ENCODE assay signal across 8 cellular contexts in the genomic region with DNA sequence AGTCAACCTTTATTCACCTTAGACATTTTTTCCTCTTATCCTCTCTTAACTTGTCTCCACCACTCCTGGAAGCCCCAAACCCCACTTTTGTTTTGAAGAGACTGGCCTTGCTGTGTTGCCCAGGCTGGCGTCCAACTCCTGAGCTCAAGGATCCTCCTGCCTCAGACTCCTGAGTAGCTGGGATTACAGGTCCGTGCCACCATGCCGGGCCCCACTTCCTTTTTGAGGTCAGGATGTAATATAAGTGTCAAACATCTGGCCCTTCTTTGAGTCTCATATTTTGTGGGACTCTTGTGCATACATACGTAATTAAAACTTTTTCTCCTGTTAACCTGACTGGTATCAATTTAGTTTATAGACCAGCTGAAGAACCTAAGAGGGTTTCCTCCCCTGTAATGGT. TPM values are rescaled to one million over a fixed set of nuclear protein-coding genes. Genes with fewer than 3 reads are reported as not detected.
A peak's percentile ranks its signal among the peaks of the same experiment; 100 is the strongest.
DNase-seq lines count a peak whose midpoint lies in the region; ATAC-seq and TF ChIP-seq lines count a peak whose summit lies in the region.

No MANE protein-coding gene starts in this region.

- peak overlapping the region; percentile 64 for H3K4me3 ChIP-seq in WERI-Rb-1 (ENCODE audit: low read depth, low read length)
- no peak overlapping the region for H3K4me3 ChIP-seq in mesodermal cell (ENCODE audit: extremely low read depth, insufficient read depth, low read length, poor library complexity, severe bottlenecking)

- intact Hi-C loops in CD14-positive monocyte (cut with micrococcal nuclease) = loop anchor here (5.0 kb wide), 2 partner anchors 46 to 141 kb away; a partner anchor contains a TSS

- H3K36me3 Mint-ChIP-seq in CD14-positive monocyte = peaks cover 0 to 2% of the 10 kb centered on the region in 2 donors

- WGBS in mesodermal cell (ENCODE audit: insufficient coverage in 2 of 2), 2 experiments = 100% methylated on average over 3 of the region's 4 CpGs

- H3K27ac ChIP-seq in WERI-Rb-1 (peak overlapping the region; percentile 91), mesodermal cell (ENCODE audit: low read depth, low read length, severe bottlenecking) (peak overlapping the region; percentile 100)

- DNase-seq in CD14-positive monocyte (ENCODE audit: low spot score) (no peak), HT1080 (ENCODE audit: low read depth) (peak; percentile 5), WERI-Rb-1 (no peak), GM19238 (ENCODE audit: insufficient read length, low spot score) (no peak), ecto neural progenitor cell (ENCODE audit: low spot score) (no peak)
- no peak for DNase-seq in activated effector memory CD4-positive, alpha-beta T cell treated with Interleukin-2 at 50 U/mL for 16 hours

- TF ChIP-seq CTCF in CD14-positive monocyte (IDR thresholded peaks at IDR 0.05) = no peak
- TF ChIP-seq CTCF in WERI-Rb-1 (IDR thresholded peaks at IDR 0.05; ENCODE audit: low read depth, low read length) = no peak

- H3K9me3 Mint-ChIP-seq in CD14-positive monocyte = peaks cover 0 to 2% (median 0%) of the 10 kb centered on the region in 7 donors

- H3K27me3 Mint-ChIP-seq in CD14-positive monocyte (ENCODE audit: low read depth in 3 of 3) = peaks cover 0 to 2% (median 0%) of the 10 kb centered on the region in 3 donors

- peaks cover 8% of the 10 kb centered on the region for H3K36me3 ChIP-seq in WERI-Rb-1
- H3K36me3 ChIP-seq in mesodermal cell (ENCODE audit: control insufficient read depth, insufficient read depth, low read length) = peaks cover 2% of the 10 kb centered on the region

- peaks cover 12% of the 10 kb centered on the region for H3K4me1 ChIP-seq in mesodermal cell (ENCODE audit: control insufficient read depth, insufficient read depth, low read length, poor library complexity, severe bottlenecking)

- peak overlapping the region; percentile 98 to 100 (median 99) for H3K27ac Mint-ChIP-seq in CD14-positive monocyte

- H3K9me3 ChIP-seq in WERI-Rb-1 (ENCODE audit: severe bottlenecking) = no peaks in the 10 kb centered on the region
- no peaks in the 10 kb centered on the region for H3K9me3 ChIP-seq in mesodermal cell (ENCODE audit: control insufficient read depth, low read length)

- H3K4me3 Mint-ChIP-seq in CD14-positive monocyte = peak overlapping the region; percentile 77 to 98

- peaks cover 48% of the 10 kb centered on the region for H3K4me1 Mint-ChIP-seq in CD14-positive monocyte

- H3K27me3 ChIP-seq in WERI-Rb-1 (ENCODE audit: insufficient read depth, low read depth, severe bottlenecking) = no peaks in the 10 kb centered on the region

- no peak for ATAC-seq in HG03460 (IDR thresholded peaks at IDR 0.05; ENCODE audit: unreplicated experiment)

RNA-seq across cellular contexts. Expression of a gene that starts 1.4 kb away (rescaled TPM):
- 1 to 10 TPM; 2.7 to 3.9 TPM for polyA plus RNA-seq in CD14-positive monocyte
- total RNA-seq in HT1080 (2014; rRNA removed; shearing (Covaris generic)) = 3.0 and 3.4 TPM in 2 replicates
- 7.6 and 10.6 TPM in 2 replicates for polyA plus RNA-seq in HT1080 (2015; cell fraction: cytosol; rRNA removed)
- 7.8 and 8.2 TPM in 2 replicates for polyA plus RNA-seq in HT1080 (2015; cell fraction: nucleus; rRNA removed)
- polyA plus RNA-seq in mesodermal cell (2013, experiment 1 of 2) = 18.0 TPM
- 17.6 TPM for polyA plus RNA-seq in mesodermal cell (2013, experiment 2 of 2)

RNA-seq across cellular contexts. Expression of a gene that starts 57.9 kb away (rescaled TPM):
- polyA plus RNA-seq in CD14-positive monocyte = 10 to 100 TPM; 35.0 to 45.3 TPM
- total RNA-seq in HT1080 (2014; rRNA removed; shearing (Covaris generic)) = 101 and 112 TPM in 2 replicates
- 115 and 129 TPM in 2 replicates for polyA plus RNA-seq in HT1080 (2015; cell fraction: cytosol; rRNA removed)
- 54.5 and 85.0 TPM in 2 replicates for polyA plus RNA-seq in HT1080 (2015; cell fraction: nucleus; rRNA removed)
- 50.4 TPM for polyA plus RNA-seq in mesodermal cell (2013, experiment 1 of 2)
- 55.1 TPM for polyA plus RNA-seq in mesodermal cell (2013, experiment 2 of 2)
